ENCODE assay signal across 14 cellular contexts in the genomic region with DNA sequence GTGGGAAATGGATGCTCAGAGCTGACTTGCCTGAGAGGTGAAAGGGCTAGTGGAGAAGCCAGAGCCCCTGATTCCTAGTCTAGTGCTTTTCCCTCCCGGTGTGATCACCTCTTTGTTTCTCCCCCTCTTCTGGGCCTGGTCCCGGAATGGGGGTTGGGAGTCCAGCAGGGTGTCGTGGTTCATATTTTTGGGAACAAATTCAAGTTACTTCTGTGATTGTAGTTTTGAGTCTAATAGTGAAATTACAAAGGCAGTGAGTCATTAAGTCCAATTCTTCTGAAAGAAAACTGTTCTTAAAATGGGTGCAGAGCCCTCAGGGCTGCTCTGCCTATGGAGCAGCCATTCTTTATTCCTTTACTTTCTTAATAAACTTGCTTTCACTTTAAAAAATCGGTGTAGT. TPM values are rescaled to one million over a fixed set of nuclear protein-coding genes. Genes with fewer than 3 reads are reported as not detected.
DNase-seq lines count a peak whose midpoint lies in the region; ATAC-seq, FAIRE-seq and TF ChIP-seq lines count a peak whose summit lies in the region.
"Had no signal": no experiment of that assay in that cellular context is flagged by ENCODE, and none has a peak within 500 bp of the region (broad histone marks: within the 10 kb centered on the region; RNA-seq: fewer than 3 reads in every experiment).

No MANE protein-coding gene starts in this region.

- TF ChIP-seq POLR2A in vagina (IDR thresholded peaks at IDR 0.05) = no peak

- peak overlapping the region; percentile 33 for H3K4me2 ChIP-seq in keratinocyte (ENCODE audit: control insufficient read depth, extremely low read depth, insufficient read depth, low read depth, low read length)

- no peak overlapping the region for H2AFZ ChIP-seq in keratinocyte (ENCODE audit: control insufficient read depth, low read length)

- intact Hi-C loops in vagina (cut with DNase I) = no loop called here

- H3K9me3 Mint-ChIP-seq in activated naive CD4-positive, alpha-beta T cell treated with anti-CD3 and anti-CD28 coated beads, Interleukin-2, amount 10 ng/mL, durations not matched to agents 7 days and 5 days = no peaks in the 10 kb centered on the region
- no peaks in the 10 kb centered on the region for H3K9me3 Mint-ChIP-seq in activated naive CD4-positive, alpha-beta T cell treated with anti-CD3 and anti-CD28 coated beads, Interleukin-2, amount 50 U/mL, for 72 hours

- H3K27ac ChIP-seq in keratinocyte (ENCODE audit: control insufficient read depth, insufficient read depth, low read length) (peak overlapping the region; percentile 22), vagina (peak overlapping the region; percentile 11)
- H3K27ac ChIP-seq: suprapubic skin had no signal

- H3K27me3 ChIP-seq in keratinocyte (ENCODE audit: control insufficient read depth, extremely low read depth, insufficient read depth, low read length) (no peaks in the 10 kb centered on the region), vagina (no peaks in the 10 kb centered on the region)
- H3K27me3 ChIP-seq: suprapubic skin had no signal

- ATAC-seq in activated naive CD4-positive, alpha-beta T cell treated with anti-CD3 and anti-CD28 coated beads, Interleukin-2, amount 50 U/mL, for 72 hours = peak; percentile 15 to 39
- ATAC-seq in GM19035 (IDR thresholded peaks at IDR 0.05; ENCODE audit: unreplicated experiment) = no peak

- no peak overlapping the region for H3K9ac ChIP-seq in keratinocyte (ENCODE audit: control insufficient read depth, extremely low read depth, insufficient read depth, low read length)

- TF ChIP-seq CTCF in keratinocyte (optimal IDR thresholded peaks at IDR 0.05 in 1 of 3, IDR thresholded peaks at IDR 0.05 in 1 of 3, conservative IDR thresholded peaks at IDR 0.05 in 1 of 3; ENCODE audit: extremely low read depth in 1 of 3, insufficient read depth in 2 of 3, low read length in 3 of 3) (no peak), vagina (IDR thresholded peaks at IDR 0.05) (no peak)

- H3K27me3 Mint-ChIP-seq in activated naive CD4-positive, alpha-beta T cell treated with anti-CD3 and anti-CD28 coated beads, Interleukin-2, amount 10 ng/mL, durations not matched to agents 7 days and 5 days = no peaks in the 10 kb centered on the region

- H3K9me1 ChIP-seq in keratinocyte (ENCODE audit: control insufficient read depth, extremely low read depth, insufficient read depth, low read length) = peaks cover 2% of the 10 kb centered on the region

- FAIRE-seq in keratinocyte (lab: Jason Lieb, UNC) = no peak
- FAIRE-seq: endometrium had no signal

- H3K4me3 ChIP-seq in keratinocyte (ENCODE audit: control insufficient read depth in 2 of 3, extremely low read depth in 1 of 3, insufficient read depth in 2 of 3, low read depth in 1 of 3, low read length in 3 of 3) = peak overlapping the region in 1 of 3 experiments; percentile 25
- no peak overlapping the region for H3K4me3 ChIP-seq in vagina
- H3K4me3 ChIP-seq: suprapubic skin had no signal

- dilution Hi-C loops in keratinocyte (cut with MboI; ENCODE audit: extremely low pct_ligation_motif_present, low sequenced_read_pairs) = no loop called here

- no peaks in the 10 kb centered on the region for H3K9me3 ChIP-seq in keratinocyte (ENCODE audit: control insufficient read depth, low read depth, low read length)
- H3K9me3 ChIP-seq in vagina = no peaks in the 10 kb centered on the region
- H3K9me3 ChIP-seq: suprapubic skin had no signal

- H3K36me3 ChIP-seq in keratinocyte (ENCODE audit: control insufficient read depth in 2 of 2, extremely low read depth in 1 of 2, insufficient read depth in 2 of 2, low read length in 2 of 2) (peaks cover 0 to 3% of the 10 kb centered on the region in 2 experiments), vagina (no peaks in the 10 kb centered on the region)
- H3K36me3 ChIP-seq: suprapubic skin had no signal

- peak overlapping the region; percentile 62 for H3K27ac Mint-ChIP-seq in activated naive CD4-positive, alpha-beta T cell treated with anti-CD3 and anti-CD28 coated beads, Interleukin-2, amount 10 ng/mL, durations not matched to agents 7 days and 5 days
- peak overlapping the region; percentile 87 to 90 for H3K27ac Mint-ChIP-seq in activated naive CD4-positive, alpha-beta T cell treated with anti-CD3 and anti-CD28 coated beads, Interleukin-2, amount 50 U/mL, for 72 hours

- H3K4me1 ChIP-seq in keratinocyte (ENCODE audit: control insufficient read depth, extremely low read depth, insufficient read depth, low read length) (peaks cover 34% of the 10 kb centered on the region), vagina (peaks cover 91% of the 10 kb centered on the region)

- peaks cover 2% of the 10 kb centered on the region for H4K20me1 ChIP-seq in keratinocyte (ENCODE audit: control insufficient read depth, extremely low read depth, insufficient read depth, low read length)

- peaks cover 32% of the 10 kb centered on the region for H3K36me3 Mint-ChIP-seq in activated naive CD4-positive, alpha-beta T cell treated with anti-CD3 and anti-CD28 coated beads, Interleukin-2, amount 10 ng/mL, durations not matched to agents 7 days and 5 days
- H3K36me3 Mint-ChIP-seq in activated naive CD4-positive, alpha-beta T cell treated with anti-CD3 and anti-CD28 coated beads, Interleukin-2, amount 50 U/mL, for 72 hours = peaks cover 22 to 74% of the 10 kb centered on the region in 2 donors

- DNase-seq in activated naive CD4-positive, alpha-beta T cell treated with anti-CD3 and anti-CD28 coated beads, Interleukin-2, amount 10 ng/mL, durations not matched to agents 7 days and 5 days = no peak
- no peak for DNase-seq in activated naive CD4-positive, alpha-beta T cell (lab: John Stamatoyannopoulos, UW)
- no peak for DNase-seq in activated naive CD4-positive, alpha-beta T cell treated with anti-CD3 and anti-CD28 coated beads, Interleukin-2, amount 50 U/mL, for 72 hours (ENCODE audit: low spot score in 2 of 2)
- no peak for DNase-seq in keratinocyte (ENCODE audit: low read depth, low spot score)
- DNase-seq in vagina (ENCODE audit: extremely low spot score in 2 of 2) = no peak
- DNase-seq in COR-L47 (lab: John Stamatoyannopoulos, UW) = no peak
- DNase-seq in AG20443 (ENCODE audit: low spot score) = no peak
- DNase-seq: activated effector memory CD4-positive, alpha-beta T cell treated with Interleukin-2 at 50 U/mL for 16 hours; AML-193; NCI-H774; T-helper 9 cell had no signal

- peaks cover 88% of the 10 kb centered on the region for H3K79me2 ChIP-seq in keratinocyte (ENCODE audit: control insufficient read depth, insufficient read depth, low read length)

- CTCF ChIA-PET in activated naive CD4-positive, alpha-beta T cell treated with anti-CD3 and anti-CD28 coated beads, Interleukin-2, amount 10 ng/mL, durations not matched to agents 7 days and 5 days (lab: Charles Lee) = no interaction called here

- H3K4me1 Mint-ChIP-seq in activated naive CD4-positive, alpha-beta T cell treated with anti-CD3 and anti-CD28 coated beads, Interleukin-2, amount 10 ng/mL, durations not matched to agents 7 days and 5 days = peaks cover 95% of the 10 kb centered on the region

- no peak overlapping the region for H3K4me3 Mint-ChIP-seq in activated naive CD4-positive, alpha-beta T cell treated with anti-CD3 and anti-CD28 coated beads, Interleukin-2, amount 10 ng/mL, durations not matched to agents 7 days and 5 days

RNA-seq across cellular contexts. Expression of a gene that starts 7.6 kb away (rescaled TPM):
- 10 to 100 TPM; 54.1 to 98.6 TPM for total RNA-seq in activated naive CD4-positive, alpha-beta T cell treated with anti-CD3 and anti-CD28 coated beads, Interleukin-2, amount 50 U/mL, for 72 hours
- polyA plus RNA-seq in keratinocyte = 10.5 to 12.8 TPM (median 12.0 TPM) in 3 replicates
- 9.1 TPM for polyA plus RNA-seq in keratinocyte (2011; ENCODE audit: low read depth)
- 4.2 and 5.2 TPM in 2 replicates for polyA plus RNA-seq in keratinocyte (2011; cell fraction: cytosol; rRNA removed)
- 42.5 and 45.1 TPM in 2 replicates for polyA plus RNA-seq in keratinocyte (2011; cell fraction: nucleus; rRNA removed)
- polyA plus RNA-seq in keratinocyte (2012; ENCODE audit: low replicate concordance) = 9.9 and 16.3 TPM in 2 replicates
- 17.4 to 22.2 TPM (median 19.8 TPM) in 3 replicates for polyA minus RNA-seq in keratinocyte
- 7.5 TPM for polyA minus RNA-seq in keratinocyte (2011; cell fraction: cytosol; rRNA and poly(A)+ RNA removed)
- polyA minus RNA-seq in keratinocyte (2011; cell fraction: nucleus; rRNA and poly(A)+ RNA removed) = 26.7 and 33.3 TPM in 2 replicates
- 36.6 TPM for total RNA-seq in vagina

RNA-seq across cellular contexts. Expression of a gene that starts 44.3 kb away (rescaled TPM):
- not detected for total RNA-seq in activated naive CD4-positive, alpha-beta T cell treated with anti-CD3 and anti-CD28 coated beads, Interleukin-2, amount 50 U/mL, for 72 hours
- not detected in 3 replicates for polyA plus RNA-seq in keratinocyte
- not detected for polyA plus RNA-seq in keratinocyte (2011; ENCODE audit: low read depth)
- not detected in 2 replicates for polyA plus RNA-seq in keratinocyte (2011; cell fraction: cytosol; rRNA removed)
- not detected in 2 replicates for polyA plus RNA-seq in keratinocyte (2011; cell fraction: nucleus; rRNA removed)
- 0.03 TPM in 1 of 2 replicates, not detected in the other for polyA plus RNA-seq in keratinocyte (2012; ENCODE audit: low replicate concordance)
- polyA minus RNA-seq in keratinocyte = not detected in 3 replicates
- not detected for polyA minus RNA-seq in keratinocyte (2011; cell fraction: cytosol; rRNA and poly(A)+ RNA removed)
- not detected in 2 replicates for polyA minus RNA-seq in keratinocyte (2011; cell fraction: nucleus; rRNA and poly(A)+ RNA removed)
- not detected for total RNA-seq in vagina
